In genomic region chrX:44943007-44943406, GRCh38 we compare ENCODE assay signal across 9 cellular contexts.
"Had no signal": no experiment of that assay in that cellular context is flagged by ENCODE, and none has a peak within 500 bp of the region (broad histone marks: within the 10 kb centered on the region; RNA-seq: fewer than 3 reads in every experiment).

No MANE protein-coding gene starts in this region.

- ATAC-seq: HCT116, HepG2 had no signal

- H2AFZ ChIP-seq: GM23248 had no signal

- H3K27ac ChIP-seq: GM23248, HL-60 had no signal

- FAIRE-seq: HepG2 had no signal

- H3K4me3 ChIP-seq: GM23248, HAP-1 had no signal

- DNase-seq: GM23248, GOT3, H7, HFFc6, KBM-7 had no signal

- H3K36me3 ChIP-seq: HAP-1 had no signal

- H3K9ac ChIP-seq: GM23248 had no signal

- H3K9me3 ChIP-seq: HAP-1 had no signal
